ENCODE assay signal across 13 cellular contexts in genomic region chr17:21165922-21166598, GRCh38. TPM values are rescaled to one million over a fixed set of nuclear protein-coding genes. Genes with fewer than 3 reads are reported as not detected.
DNase-seq lines count a peak whose midpoint lies in the region; ATAC-seq and TF ChIP-seq lines count a peak whose summit lies in the region.
"Had no signal": no experiment of that assay in that cellular context is flagged by ENCODE, and none has a peak within 500 bp of the region (broad histone marks: within the 10 kb centered on the region; RNA-seq: fewer than 3 reads in every experiment).

No MANE protein-coding gene starts in this region.

- DNase-seq in ascending aorta (ENCODE audit: low spot score in 2 of 2) (peak in 1 of 2 donors; percentile 73), heart left ventricle (peak; percentile 72 to 89 (median 79)), testis (no peak), DMS 273 (lab: John Stamatoyannopoulos, UW; ENCODE audit: unreplicated experiment) (no peak), NCI-H524 (lab: John Stamatoyannopoulos, UW) (no peak), BE2C (no peak), NCI-H1092 (lab: John Stamatoyannopoulos, UW) (no peak)
- DNase-seq: activated gamma-delta T cell, Calu3, NCI-H1048, NCI-H2171, WERI-Rb-1 had no signal

- TF ChIP-seq POLR2A in heart left ventricle (IDR thresholded peaks at IDR 0.05) (no peak), testis (IDR thresholded peaks at IDR 0.05) (no peak)

- WGBS in heart left ventricle, 4 donors, result 42 to 61% (median 58%) methylated on average over 11 of the region's 11 CpGs
- 70 to 71% methylated on average over 11 of the region's 11 CpGs for WGBS in testis, 2 donors

- H3K27ac ChIP-seq in ascending aorta, result peak overlapping the region; percentile 82 to 85
- peak overlapping the region; percentile 46 to 91 (median 80) for H3K27ac ChIP-seq in heart left ventricle
- peak overlapping the region; percentile 77 for H3K27ac ChIP-seq in muscle layer of duodenum (ENCODE audit: low read length)
- peak overlapping the region; percentile 56 to 84 for H3K27ac ChIP-seq in testis
- H3K27ac ChIP-seq: WERI-Rb-1 had no signal

- H3K27me3 ChIP-seq in ascending aorta (no peaks in the 10 kb centered on the region), heart left ventricle (no peaks in the 10 kb centered on the region), muscle layer of duodenum (ENCODE audit: low read depth, low read length) (no peaks in the 10 kb centered on the region), testis (no peaks in the 10 kb centered on the region), BE2C (no peaks in the 10 kb centered on the region)

- intact Hi-C loops in ascending aorta (cut with DNase I) (loop anchor here (2.0 to 5.0 kb wide), 5 partner anchors 39 to 236 kb away; partner anchors contain the start of genes DHRS7B, NATD1, TMEM11 and USP22), heart left ventricle (cut with DNase I) (loop anchor here in 3 of 10 donors (5.0 kb wide), 1 partner anchor 46 kb away; the partner anchor contains the start of gene TMEM11 (in 3 of the 3)), testis (cut with DNase I; ENCODE audit: low total_unique reads) (no loop called here)

- TF ChIP-seq CTCF in ascending aorta (IDR thresholded peaks at IDR 0.05), result no peak
- no peak for TF ChIP-seq CTCF in heart left ventricle (IDR thresholded peaks at IDR 0.05)
- no peak for TF ChIP-seq CTCF in testis (IDR thresholded peaks at IDR 0.05)
- no peak for TF ChIP-seq CTCF in BE2C (IDR thresholded peaks at IDR 0.05; ENCODE audit: low read depth, low read length)

- peak; percentile 79 to 89 (median 87) for ATAC-seq in heart left ventricle

- peak overlapping the region in 1 of 2 donors; percentile 10 for H3K4me3 ChIP-seq in ascending aorta
- H3K4me3 ChIP-seq in heart left ventricle, result peak overlapping the region in 10 of 12 donors; percentile 4 to 41 (median 34)
- no peak overlapping the region for H3K4me3 ChIP-seq in muscle layer of duodenum (ENCODE audit: low read depth in 1 of 2, low read length in 2 of 2)
- H3K4me3 ChIP-seq in testis, result no peak overlapping the region
- H3K4me3 ChIP-seq in BE2C (ENCODE audit: low read depth, low read length), result no peak overlapping the region

- H3K4me1 ChIP-seq in ascending aorta, result peaks cover 13 to 48% of the 10 kb centered on the region in 2 donors
- H3K4me1 ChIP-seq in heart left ventricle, result peaks cover 4 to 73% (median 48%) of the 10 kb centered on the region in 12 donors
- H3K4me1 ChIP-seq in muscle layer of duodenum (ENCODE audit: control insufficient read depth in 1 of 2, insufficient read depth in 2 of 2, low read length in 2 of 2), result peaks cover 0 to 25% of the 10 kb centered on the region in 2 donors
- H3K4me1 ChIP-seq in testis, result peaks cover 48% of the 10 kb centered on the region
- no peaks in the 10 kb centered on the region for H3K4me1 ChIP-seq in BE2C

- H3K36me3 ChIP-seq in ascending aorta, result no peaks in the 10 kb centered on the region
- no peaks in the 10 kb centered on the region for H3K36me3 ChIP-seq in heart left ventricle
- H3K36me3 ChIP-seq in muscle layer of duodenum (ENCODE audit: control insufficient read depth in 1 of 2, insufficient read depth in 2 of 2, low read length in 2 of 2), result no peaks in the 10 kb centered on the region
- no peaks in the 10 kb centered on the region for H3K36me3 ChIP-seq in testis (ENCODE audit: low read depth, missing control alignments)
- no peaks in the 10 kb centered on the region for H3K36me3 ChIP-seq in BE2C
- H3K36me3 ChIP-seq: WERI-Rb-1 had no signal

- H3K9me3 ChIP-seq in ascending aorta (no peaks in the 10 kb centered on the region), heart left ventricle (no peaks in the 10 kb centered on the region), muscle layer of duodenum (ENCODE audit: control insufficient read depth in 1 of 2, low read length in 2 of 2) (no peaks in the 10 kb centered on the region), testis (no peaks in the 10 kb centered on the region), BE2C (no peaks in the 10 kb centered on the region)

RNA-seq across cellular contexts. Expression of gene DHRS7B, which starts 39.3 kb away (rescaled TPM):
- total RNA-seq in ascending aorta (89.5 TPM), heart left ventricle (10 to 100 TPM; 20.2 to 45.2 (median 34.7) TPM), testis (10 to 100 TPM; 39.0 to 53.6 TPM)
- polyA plus RNA-seq in heart left ventricle (10 to 100 TPM; 40.5 to 42.2 TPM), testis (ENCODE audit: insufficient read depth, low read depth, low replicate concordance) (81.7 TPM)
- 11.5 TPM for polyA plus RNA-seq in BE2C (2012; ENCODE audit: insufficient read depth, insufficient read length, low read depth)

RNA-seq across cellular contexts. Expression of gene TMEM11, which starts 47.9 kb away (rescaled TPM):
- total RNA-seq in ascending aorta, result 25.7 TPM
- 10 to 100 TPM; 23.2 to 46.6 (median 32.0) TPM for total RNA-seq in heart left ventricle
- 10 to 100 TPM; 59.2 to 59.7 TPM for polyA plus RNA-seq in heart left ventricle
- 10 to 100 TPM; 38.9 to 55.2 TPM for total RNA-seq in testis
- polyA plus RNA-seq in testis (ENCODE audit: insufficient read depth, low read depth, low replicate concordance), result 53.4 TPM
- 55.0 TPM for polyA plus RNA-seq in BE2C (2012; ENCODE audit: insufficient read depth, insufficient read length, low read depth)

Comparison
In these comparisons a context has a peak if more than half of its experiments do, and no peak if none do; other contexts are left out.
1. DNase-seq: peak in heart left ventricle (5 of 5); none in testis (single experiment), DMS 273 (single experiment), NCI-H524 (0 of 2), BE2C (single experiment) and NCI-H1092 (single experiment).
2. H3K4me3 ChIP-seq: peak in heart left ventricle (10 of 12); none in muscle layer of duodenum (0 of 2), testis (0 of 2) and BE2C (single experiment).
3. Peak in every context shown above with its lines, with median percentiles within 50 percentile points of each other: H3K27ac ChIP-seq.